1 cellular context compared by ENCODE assay signal in genomic region chr13:106284358-106284757, GRCh38.
TF ChIP-seq lines count a peak whose summit lies in the region.

No MANE protein-coding gene starts in this region.

TF ChIP-seq in endothelial cell of umbilical vein, 7 proteins besides CTCF, POLR2A, EP300 and RAD21 (continued from another document):
- TF ChIP-seq JUN (IDR thresholded peaks at IDR 0.05; ENCODE audit: borderline replicate concordance, insufficient read depth, insufficient read length, low read depth) (no peak), FOS (IDR thresholded peaks at IDR 0.05; ENCODE audit: borderline replicate concordance, insufficient read depth, low read length) (peak; percentile 42)
TF ChIP-seq in endothelial cell of umbilical vein: peak in this region for 2.
